In genomic region chr2:238421695-238422035, GRCh38 we compare ENCODE assay signal across 25 cellular contexts. TPM values are rescaled to one million over a fixed set of nuclear protein-coding genes. Genes with fewer than 3 reads are reported as not detected.
DNase-seq lines count a peak whose midpoint lies in the region; ATAC-seq and TF ChIP-seq lines count a peak whose summit lies in the region.
"Had no signal": no experiment of that assay in that cellular context is flagged by ENCODE, and none has a peak within 500 bp of the region (broad histone marks: within the 10 kb centered on the region; RNA-seq: fewer than 3 reads in every experiment).

No MANE protein-coding gene starts in this region.

- no peak for ATAC-seq in Right ventricle myocardium superior (ENCODE audit: poor library complexity)
- ATAC-seq in HG03045 (IDR thresholded peaks at IDR 0.05; ENCODE audit: unreplicated experiment) = no peak
- ATAC-seq: naive thymus-derived CD4-positive, alpha-beta T cell had no signal

- no peak overlapping the region for H3K27ac Mint-ChIP-seq in activated CD4-positive, alpha-beta memory T cell treated with anti-CD3 and anti-CD28 coated beads for 36 hours
- H3K27ac Mint-ChIP-seq: activated CD4-positive, alpha-beta T cell treated with anti-CD3 and anti-CD28 coated beads, Interleukin-2, amount 10 ng/mL, durations not matched to agents 24 days and 14 days; activated naive CD8-positive, alpha-beta T cell had no signal

- TF ChIP-seq CTCF in left ventricle myocardium inferior (IDR thresholded peaks at IDR 0.05; ENCODE audit: borderline replicate concordance) = no peak
- TF ChIP-seq CTCF in coronary artery (IDR thresholded peaks at IDR 0.05) = no peak
- TF ChIP-seq CTCF in GM10248 (IDR thresholded peaks at IDR 0.05; ENCODE audit: control extremely low read depth, extremely low read depth, low read depth, missing control alignments) = no peak

- H3K27me3 Mint-ChIP-seq in activated CD4-positive, alpha-beta memory T cell treated with anti-CD3 and anti-CD28 coated beads for 36 hours = no peaks in the 10 kb centered on the region
- H3K27me3 Mint-ChIP-seq: activated naive CD8-positive, alpha-beta T cell had no signal

- no peak for DNase-seq in left ventricle myocardium inferior
- DNase-seq in Right ventricle myocardium superior = no peak
- DNase-seq in coronary artery (ENCODE audit: low spot score) = no peak
- no peak for DNase-seq in neuronal stem cell (ENCODE audit: low spot score)
- no peak for DNase-seq in activated CD4-positive, alpha-beta memory T cell treated with anti-CD3 and anti-CD28 coated beads for 36 hours
- no peak for DNase-seq in GM10248 (ENCODE audit: extremely low spot score)
- DNase-seq in GF-D8 (lab: John Stamatoyannopoulos, UW) = no peak
- DNase-seq: activated CD4-positive, alpha-beta T cell treated with anti-CD3 and anti-CD28 coated beads, Interleukin-2, amount 10 ng/mL, durations not matched to agents 24 days and 14 days; activated effector memory CD4-positive, alpha-beta T cell treated with Interleukin-2 at 50 U/mL for 16 hours; DND-41; effector memory CD4-positive, alpha-beta T cell; naive thymus-derived CD4-positive, alpha-beta T cell; NCI-H1092; NCI-H1694 treated with DMSO at 0.1 percent for 48 hours; NCI-H446 treated with DMSO at 0.1 percent for 48 hours; NCI-H774; pancreas; retina; SIG-M5; stimulated activated naive CD4-positive, alpha-beta T cell; SW 1271 had no signal

- H3K36me3 ChIP-seq in left ventricle myocardium inferior = no peaks in the 10 kb centered on the region
- no peaks in the 10 kb centered on the region for H3K36me3 ChIP-seq in neuronal stem cell (replicated peaks in 1 of 2; ENCODE audit: control insufficient read depth in 2 of 2, insufficient read depth in 2 of 2, low read length in 2 of 2)
- H3K36me3 ChIP-seq: pancreas, thoracic aorta had no signal

- no peak overlapping the region for H2BK5ac ChIP-seq in neuronal stem cell (ENCODE audit: low read length)

- H3K27me3 ChIP-seq in left ventricle myocardium inferior (ENCODE audit: low read depth) (peaks cover 75% of the 10 kb centered on the region), neuronal stem cell (ENCODE audit: control insufficient read depth in 3 of 3, insufficient read depth in 3 of 3, low read depth in 1 of 3, low read length in 3 of 3) (no peaks in the 10 kb centered on the region)
- H3K27me3 ChIP-seq: pancreas had no signal

- intact Hi-C loops in left ventricle myocardium inferior (cut with micrococcal nuclease) (no loop called here), Right ventricle myocardium superior (cut with DNase I) (no loop called here)
- intact Hi-C loops in activated CD4-positive, alpha-beta memory T cell treated with anti-CD3 and anti-CD28 coated beads for 36 hours (cut with micrococcal nuclease) = no loop called here

- no peak overlapping the region for H3K4me3 Mint-ChIP-seq in activated CD4-positive, alpha-beta memory T cell treated with anti-CD3 and anti-CD28 coated beads for 36 hours
- H3K4me3 Mint-ChIP-seq: activated CD4-positive, alpha-beta T cell treated with anti-CD3 and anti-CD28 coated beads, Interleukin-2, amount 10 ng/mL, durations not matched to agents 24 days and 14 days; activated naive CD8-positive, alpha-beta T cell; naive thymus-derived CD4-positive, alpha-beta T cell had no signal

- peaks cover 49% of the 10 kb centered on the region for H3K4me1 ChIP-seq in left ventricle myocardium inferior
- H3K4me1 ChIP-seq in neuronal stem cell (ENCODE audit: control insufficient read depth in 2 of 2, insufficient read depth in 1 of 2, low read depth in 1 of 2, low read length in 2 of 2) = peaks cover 9 to 16% of the 10 kb centered on the region in 2 donors

- WGBS in neuronal stem cell (ENCODE audit: extremely low coverage in 2 of 2, insufficient read length in 2 of 2, insufficient replicate concordance in 1 of 2), 2 donors = no CpG with 5 or more reads among the region's 18 CpGs

- H3K9me3 ChIP-seq in left ventricle myocardium inferior (replicated peaks) (no peaks in the 10 kb centered on the region), neuronal stem cell (replicated peaks in 1 of 2; ENCODE audit: control insufficient read depth in 2 of 2, insufficient read depth in 1 of 2, low read depth in 1 of 2, low read length in 2 of 2) (no peaks in the 10 kb centered on the region)
- H3K9me3 ChIP-seq: pancreas, thoracic aorta had no signal

- H4K8ac ChIP-seq in neuronal stem cell (ENCODE audit: low read depth, low read length) = no peak overlapping the region

- H2AK5ac ChIP-seq in neuronal stem cell (ENCODE audit: low read depth, low read length) = no peak overlapping the region

- H3K27ac ChIP-seq in left ventricle myocardium inferior (replicated peaks) = peak overlapping the region; percentile 61
- H3K27ac ChIP-seq in coronary artery = peak overlapping the region in 1 of 2 donors; percentile 68
- H3K27ac ChIP-seq in neuronal stem cell (replicated peaks; ENCODE audit: low read length) = no peak overlapping the region
- H3K27ac ChIP-seq: pancreas had no signal

- H3K79me1 ChIP-seq in neuronal stem cell (ENCODE audit: low read depth, low read length) = peaks cover 2% of the 10 kb centered on the region

- no peak overlapping the region for H3K14ac ChIP-seq in neuronal stem cell (ENCODE audit: low read length)

- no peak overlapping the region for H3K9ac ChIP-seq in neuronal stem cell (ENCODE audit: low read depth, low read length, poor library complexity)

- H2BK12ac ChIP-seq in neuronal stem cell (ENCODE audit: low read length) = no peak overlapping the region

- H3K4me1 Mint-ChIP-seq in activated CD4-positive, alpha-beta memory T cell treated with anti-CD3 and anti-CD28 coated beads for 36 hours (ENCODE audit: low read depth) = peaks cover 6% of the 10 kb centered on the region

- peak overlapping the region; percentile 63 for H2AFZ ChIP-seq in neuronal stem cell (ENCODE audit: low read length)

- no peak overlapping the region for H2BK15ac ChIP-seq in neuronal stem cell (ENCODE audit: low read length)

- no peak overlapping the region for H2BK120ac ChIP-seq in neuronal stem cell (ENCODE audit: low read depth, low read length)

- no peak overlapping the region for H3K23ac ChIP-seq in neuronal stem cell (ENCODE audit: low read depth, low read length, poor library complexity)

- no peak overlapping the region for H3K4me2 ChIP-seq in neuronal stem cell (ENCODE audit: insufficient read depth, low read length, poor library complexity, severe bottlenecking)

- no peak overlapping the region for H4K91ac ChIP-seq in neuronal stem cell (ENCODE audit: low read depth, low read length, poor library complexity)

- POLR2A ChIA-PET in activated CD4-positive, alpha-beta memory T cell treated with anti-CD3 and anti-CD28 coated beads for 36 hours (lab: Charles Lee) = interaction anchor here (0.5 kb wide), 1 partner anchor 22 kb away, joined by 5 read pairs; no protein-coding TSS in a partner anchor
- POLR2A ChIA-PET in GM10248 (lab: Yijun Ruan, JAX) = no interaction called here

- peaks cover under 1% of the 10 kb centered on the region for H3K9me3 Mint-ChIP-seq in activated CD4-positive, alpha-beta memory T cell treated with anti-CD3 and anti-CD28 coated beads for 36 hours

- peaks cover 2% of the 10 kb centered on the region for H3K36me3 Mint-ChIP-seq in activated CD4-positive, alpha-beta memory T cell treated with anti-CD3 and anti-CD28 coated beads for 36 hours

- H3K4ac ChIP-seq in neuronal stem cell (ENCODE audit: low read length) = no peak overlapping the region

- H3K4me3 ChIP-seq in left ventricle myocardium inferior (no peak overlapping the region), coronary artery (peak overlapping the region; percentile 6), neuronal stem cell (ENCODE audit: low read length in 2 of 2) (no peak overlapping the region)
- H3K4me3 ChIP-seq: pancreas, skin epidermis had no signal

- CTCF ChIA-PET in activated CD4-positive, alpha-beta memory T cell treated with anti-CD3 and anti-CD28 coated beads for 36 hours (lab: Charles Lee) = no interaction called here
- CTCF ChIA-PET in GM10248 (lab: Yijun Ruan, JAX) = interaction anchor here (1.0 kb wide), 1 partner anchor 10 kb away, joined by 3 read pairs; no protein-coding TSS in a partner anchor

- no peak overlapping the region for H3K18ac ChIP-seq in neuronal stem cell (ENCODE audit: low read length)

RNA-seq across cellular contexts. Expression of gene ASB1, which starts 5.1 kb away (rescaled TPM):
- 52.6 TPM for total RNA-seq in left ventricle myocardium inferior
- 69.8 TPM for total RNA-seq in Right ventricle myocardium superior
- polyA plus RNA-seq in neuronal stem cell (2013, experiment 1 of 2) = 22.8 TPM
- 20.5 TPM for polyA plus RNA-seq in neuronal stem cell (2013, experiment 2 of 2)
- total RNA-seq in activated CD4-positive, alpha-beta memory T cell treated with anti-CD3 and anti-CD28 coated beads for 36 hours = 10 to 100 TPM; 34.6 to 38.8 TPM
